ENCODE assay signal across 8 cellular contexts in genomic region chr1:154558610-154559495, GRCh38. TPM values are rescaled to one million over a fixed set of nuclear protein-coding genes. Genes with fewer than 3 reads are reported as not detected.
A peak's percentile ranks its signal among the peaks of the same experiment; 100 is the strongest.
DNase-seq lines count a peak whose midpoint lies in the region; TF ChIP-seq lines count a peak whose summit lies in the region.

Gene UBE2Q1 (minus strand): TSS chr1:154558662. CDS start chr1:154558553, 109 bp downstream.

- H3K4me3 ChIP-seq in neuronal stem cell (ENCODE audit: low read length in 2 of 2): peak within 1 kb of the TSS; percentile 83 to 91

- H4K91ac ChIP-seq in neuronal stem cell (ENCODE audit: low read depth, low read length, poor library complexity): no peak within 1 kb of the TSS

- H3K4me1 ChIP-seq in neuronal stem cell (ENCODE audit: control insufficient read depth in 2 of 2, insufficient read depth in 1 of 2, low read depth in 1 of 2, low read length in 2 of 2): peaks cover 17% of the 10 kb centered on the region in 2 donors

- no peak for TF ChIP-seq CTCF in subcutaneous adipose tissue (IDR thresholded peaks at IDR 0.05; ENCODE audit: low read depth)

- CTCF ChIA-PET in HEK293T (lab: Yijun Ruan, JAX): interaction anchor here (0.9 to 1.6 kb wide), 10 partner anchors 10 to 386 kb away, joined by 3 to 12 read pairs (median 4); partner anchors contain the start of gene CHRNB2

- peak within 1 kb of the TSS; percentile 69 for H3K23ac ChIP-seq in neuronal stem cell (ENCODE audit: low read depth, low read length, poor library complexity)

- H3K18ac ChIP-seq in neuronal stem cell (ENCODE audit: low read length): peak within 1 kb of the TSS; percentile 91

- POLR2A ChIA-PET in HEK293T (lab: Yijun Ruan, JAX): interaction anchor here (0.7 to 1.9 kb wide), 3 partner anchors 15 to 320 kb away, joined by 3 to 6 read pairs (median 3); no protein-coding TSS in a partner anchor

- peak within 1 kb of the TSS; percentile 61 for H2BK15ac ChIP-seq in neuronal stem cell (ENCODE audit: low read length)

- peak within 1 kb of the TSS; percentile 82 for H3K4me2 ChIP-seq in neuronal stem cell (ENCODE audit: insufficient read depth, low read length, poor library complexity, severe bottlenecking)

- H2BK12ac ChIP-seq in neuronal stem cell (ENCODE audit: low read length): no peak within 1 kb of the TSS

- no peak within 1 kb of the TSS for H2BK120ac ChIP-seq in neuronal stem cell (ENCODE audit: low read depth, low read length)

- H3K14ac ChIP-seq in neuronal stem cell (ENCODE audit: low read length): no peak within 1 kb of the TSS

- in situ Hi-C loops in SK-MEL-5 (cut with HindIII; ENCODE audit: low pct_unique_long_range_greater_than_20kb, low sequenced_read_pairs): no loop called here

- H2AK5ac ChIP-seq in neuronal stem cell (ENCODE audit: low read depth, low read length): peak within 1 kb of the TSS; percentile 71

- peak within 1 kb of the TSS; percentile 57 for H2BK5ac ChIP-seq in neuronal stem cell (ENCODE audit: low read length)

- no peak within 1 kb of the TSS for H4K8ac ChIP-seq in neuronal stem cell (ENCODE audit: low read depth, low read length)

- peak; percentile 95 for DNase-seq in GF-D8 (lab: John Stamatoyannopoulos, UW)
- DNase-seq in HEK293T (ENCODE audit: extremely low spot score): peak; percentile 97
- peak; percentile 98 for DNase-seq in MV-4-11 (lab: John Stamatoyannopoulos, UW)
- peak; percentile 100 for DNase-seq in SK-MEL-5 (ENCODE audit: low read depth, low spot score)
- DNase-seq in activated naive CD4-positive, alpha-beta T cell treated with Interleukin-2 at 50 U/mL for 16 hours: peak; percentile 100
- DNase-seq in foreskin melanocyte: peak; percentile 98
- DNase-seq in neuronal stem cell (ENCODE audit: low spot score): peak; percentile 96

- H3K36me3 ChIP-seq in neuronal stem cell (replicated peaks in 1 of 2; ENCODE audit: control insufficient read depth in 2 of 2, insufficient read depth in 2 of 2, low read length in 2 of 2): peaks cover 17 to 30% of the 10 kb centered on the region in 2 donors

- H3K27ac ChIP-seq in neuronal stem cell (replicated peaks; ENCODE audit: low read length): peak within 1 kb of the TSS; percentile 83

- WGBS in neuronal stem cell (ENCODE audit: extremely low coverage in 2 of 2, insufficient read length in 2 of 2, insufficient replicate concordance in 1 of 2), 2 donors: no CpG with 5 or more reads among the region's 77 CpGs

- peaks cover 4% of the 10 kb centered on the region for H3K79me1 ChIP-seq in neuronal stem cell (ENCODE audit: low read depth, low read length)

- peak within 1 kb of the TSS; percentile 10 for H3K4ac ChIP-seq in neuronal stem cell (ENCODE audit: low read length)

- peak within 1 kb of the TSS; percentile 90 for H3K9ac ChIP-seq in neuronal stem cell (ENCODE audit: low read depth, low read length, poor library complexity)

- H3K9me3 ChIP-seq in neuronal stem cell (replicated peaks in 1 of 2; ENCODE audit: control insufficient read depth in 2 of 2, insufficient read depth in 1 of 2, low read depth in 1 of 2, low read length in 2 of 2): no peaks in the 10 kb centered on the region

- H2AFZ ChIP-seq in neuronal stem cell (ENCODE audit: low read length): peak within 1 kb of the TSS; percentile 95

- H3K27me3 ChIP-seq in neuronal stem cell (ENCODE audit: control insufficient read depth in 3 of 3, insufficient read depth in 3 of 3, low read depth in 1 of 3, low read length in 3 of 3): no peaks in the 10 kb centered on the region

TF ChIP-seq in HEK293T, 16 proteins besides CTCF, POLR2A, EP300 and RAD21:
- TF ChIP-seq TARDBP (IDR thresholded peaks at IDR 0.05) (peak; percentile 86), ARNT (IDR thresholded peaks at IDR 0.05) (peak; percentile 71; the same call in 1 of the 2 replicates), HDGF (IDR thresholded peaks at IDR 0.05; ENCODE audit: borderline replicate concordance) (no peak; the same call in 1 of the 2 replicates), CTBP1 (IDR thresholded peaks at IDR 0.05; ENCODE audit: borderline replicate concordance) (peak; percentile 56; the same call in 1 of the 2 replicates), BHLHE40 (IDR thresholded peaks at IDR 0.05; ENCODE audit: borderline replicate concordance) (no peak), L3MBTL2 (conservative IDR thresholded peaks at IDR 0.05) (peak; percentile 100), FOXM1 (IDR thresholded peaks at IDR 0.05; ENCODE audit: borderline replicate concordance) (peak; percentile 96)

RNA-seq across cellular contexts. Expression of gene UBE2Q1, which starts in this region (rescaled TPM):
- 131 and 147 TPM in 2 replicates for total RNA-seq in SK-MEL-5 (2014; rRNA removed; shearing (Covaris generic))
- 106 and 149 TPM in 2 replicates for polyA plus RNA-seq in SK-MEL-5 (2015; cell fraction: cytosol; rRNA removed)
- 116 and 118 TPM in 2 replicates for polyA plus RNA-seq in SK-MEL-5 (2015; cell fraction: nucleus; rRNA removed)
- polyA plus RNA-seq in neuronal stem cell (2013, experiment 1 of 2): 50.6 TPM
- 49.4 TPM for polyA plus RNA-seq in neuronal stem cell (2013, experiment 2 of 2)
- 10 to 100 TPM; 18.5 to 42.2 (median 24.7) TPM for total RNA-seq in subcutaneous adipose tissue

Comparison
In these comparisons a context has a peak if more than half of its experiments do, and no peak if none do; other contexts are left out.
1. Peak in every context shown above with its lines: DNase-seq, H3K4me3 ChIP-seq and H3K27ac ChIP-seq.